24 cellular contexts compared by ENCODE assay signal in genomic region chr14:32319368-32320049, GRCh38. TPM values are rescaled to one million over a fixed set of nuclear protein-coding genes. Genes with fewer than 3 reads are reported as not detected.
A peak's percentile ranks its signal among the peaks of the same experiment; 100 is the strongest.
DNase-seq lines count a peak whose midpoint lies in the region; ATAC-seq, FAIRE-seq and TF ChIP-seq lines count a peak whose summit lies in the region.
"Had no signal": no experiment of that assay in that cellular context is flagged by ENCODE, and none has a peak within 500 bp of the region (broad histone marks: within the 10 kb centered on the region; RNA-seq: fewer than 3 reads in every experiment).

No MANE protein-coding gene starts in this region.

- no peak overlapping the region for H2AK5ac ChIP-seq in mesenchymal stem cell (ENCODE audit: low read length, severe bottlenecking)

- no peak for ATAC-seq in GM18502 (IDR thresholded peaks at IDR 0.05; ENCODE audit: poor library complexity, unreplicated experiment)
- ATAC-seq: A549, HCT116 had no signal

- H3K9me3 ChIP-seq in mesenchymal stem cell (ENCODE audit: control insufficient read depth, low read length) (no peaks in the 10 kb centered on the region), testis (no peaks in the 10 kb centered on the region)
- H3K9me3 ChIP-seq: A549, esophagus muscularis mucosa, heart right ventricle, Peyer's patch, upper lobe of left lung had no signal

- H4K91ac ChIP-seq in mesenchymal stem cell (ENCODE audit: low read length) = no peak overlapping the region

- intact Hi-C loops in testis (cut with DNase I; ENCODE audit: low total_unique reads) = no loop called here

- no peak overlapping the region for H2BK120ac ChIP-seq in mesenchymal stem cell (ENCODE audit: low read depth, low read length)

- DNase-seq in NCI-H1105 treated with DMSO at 0.1 percent for 48 hours (lab: John Stamatoyannopoulos, UW) (peak; percentile 15), NCI-H1105 (lab: John Stamatoyannopoulos, UW) (no peak), NCI-H2029 (lab: John Stamatoyannopoulos, UW) (peak; percentile 92), mesenchymal stem cell (peak; percentile 40), testis (no peak), NCI-H146 (lab: John Stamatoyannopoulos, UW) (no peak)
- DNase-seq: activated naive CD4-positive, alpha-beta T cell treated with Interleukin-2 at 50 U/mL for 16 hours; activated T-cell treated with anti-CD3 and anti-CD28 coated beads for 4 hours; dermis blood vessel endothelial cell; heart right ventricle; midbrain; NCI-H2081; NCI-H774; Peyer's patch; stimulated activated naive CD4-positive, alpha-beta T cell treated with Interleukin-2 at 50 U/mL for 16 hours; SW 1271; upper lobe of left lung had no signal

- TF ChIP-seq CTCF in testis (IDR thresholded peaks at IDR 0.05) = no peak

- H3K14ac ChIP-seq in mesenchymal stem cell (ENCODE audit: low read length in 2 of 2) = no peak overlapping the region

- H2BK5ac ChIP-seq in mesenchymal stem cell (ENCODE audit: low read depth, low read length, poor library complexity, severe bottlenecking) = no peak overlapping the region

- no peak overlapping the region for H2BK12ac ChIP-seq in mesenchymal stem cell (ENCODE audit: low read length in 2 of 2)

- no peaks in the 10 kb centered on the region for H3K36me3 ChIP-seq in mesenchymal stem cell (ENCODE audit: control insufficient read depth in 1 of 2, insufficient read depth in 2 of 2, low read depth in 1 of 2, low read length in 2 of 2)
- no peaks in the 10 kb centered on the region for H3K36me3 ChIP-seq in testis (ENCODE audit: low read depth, missing control alignments)
- H3K36me3 ChIP-seq: esophagus muscularis mucosa, heart right ventricle, neural progenitor cell, Peyer's patch, upper lobe of left lung had no signal

- no peak for TF ChIP-seq POLR2A in testis (IDR thresholded peaks at IDR 0.05)

- H3K4ac ChIP-seq in mesenchymal stem cell (ENCODE audit: low read depth in 1 of 2, low read length in 2 of 2) = no peak overlapping the region

- H3K4me1 ChIP-seq in mesenchymal stem cell (ENCODE audit: control insufficient read depth, insufficient read depth, low read depth, low read length) = no peaks in the 10 kb centered on the region
- H3K4me1 ChIP-seq in testis = no peaks in the 10 kb centered on the region
- H3K4me1 ChIP-seq: A549, Peyer's patch, upper lobe of left lung had no signal

- H3K27me3 ChIP-seq in mesenchymal stem cell (ENCODE audit: control insufficient read depth in 1 of 2, insufficient read depth in 1 of 2, low read length in 2 of 2) = no peaks in the 10 kb centered on the region
- H3K27me3 ChIP-seq in testis = no peaks in the 10 kb centered on the region
- H3K27me3 ChIP-seq: esophagus muscularis mucosa, heart right ventricle, neural progenitor cell, Peyer's patch, upper lobe of left lung had no signal

- FAIRE-seq in colon (lab: Jason Lieb, UNC) = peak; percentile 95
- FAIRE-seq: A549, keratinocyte had no signal

- no peaks in the 10 kb centered on the region for H3K79me1 ChIP-seq in mesenchymal stem cell (replicated peaks; ENCODE audit: low read length, poor library complexity, severe bottlenecking)

- no peak overlapping the region for H2AFZ ChIP-seq in mesenchymal stem cell (ENCODE audit: low read depth, low read length)

- H3K27ac ChIP-seq in mesenchymal stem cell (ENCODE audit: low read length, poor library complexity, severe bottlenecking) (no peak overlapping the region), testis (no peak overlapping the region)
- H3K27ac ChIP-seq: A549, esophagus muscularis mucosa, heart right ventricle, neural progenitor cell, Peyer's patch, upper lobe of left lung had no signal

- H3K18ac ChIP-seq in mesenchymal stem cell (ENCODE audit: low read depth in 1 of 2, low read length in 2 of 2) = no peak overlapping the region

- no peak overlapping the region for H3K4me2 ChIP-seq in mesenchymal stem cell (ENCODE audit: low read length, poor library complexity, severe bottlenecking)
- H3K4me2 ChIP-seq: A549, neural progenitor cell had no signal

- H3K4me3 ChIP-seq in mesenchymal stem cell (ENCODE audit: insufficient read depth in 1 of 2, low read depth in 1 of 2, low read length in 2 of 2) (no peak overlapping the region), testis (no peak overlapping the region)
- H3K4me3 ChIP-seq: A549, esophagus muscularis mucosa, heart right ventricle, neural progenitor cell, Peyer's patch, upper lobe of left lung had no signal

- H2BK15ac ChIP-seq in mesenchymal stem cell (ENCODE audit: low read depth, poor library complexity, severe bottlenecking) = no peak overlapping the region

- H4K8ac ChIP-seq in mesenchymal stem cell (ENCODE audit: low read length) = no peak overlapping the region

- no peak overlapping the region for H3K9ac ChIP-seq in mesenchymal stem cell (ENCODE audit: low read length)
- H3K9ac ChIP-seq: neural progenitor cell had no signal

- no peak overlapping the region for H3K23ac ChIP-seq in mesenchymal stem cell (ENCODE audit: low read length in 2 of 2)

RNA-seq across cellular contexts. Expression of gene AKAP6, which starts 9.6 kb away (rescaled TPM):
- 1.1 TPM for polyA plus RNA-seq in mesenchymal stem cell (2013, experiment 1 of 2)
- 1.00 TPM for polyA plus RNA-seq in mesenchymal stem cell (2013, experiment 2 of 2)
- total RNA-seq in testis = 10 to 100 TPM; 26.6 to 30.9 TPM
- 30.9 TPM for polyA plus RNA-seq in testis (ENCODE audit: insufficient read depth, low read depth, low replicate concordance)

Comparison
In these comparisons a context has a peak if more than half of its experiments do, and no peak if none do; other contexts are left out.
1. DNase-seq: peak in NCI-H1105 treated with DMSO at 0.1 percent for 48 hours (single experiment), NCI-H2029 (single experiment) and mesenchymal stem cell (single experiment); none in NCI-H1105 (single experiment), testis (single experiment) and NCI-H146 (single experiment).